Comparison of ENCODE assay signal across 22 cellular contexts in genomic region chr3:41640076-41640475, GRCh38.
"Had no signal": no experiment of that assay in that cellular context is flagged by ENCODE, and none has a peak within 500 bp of the region (broad histone marks: within the 10 kb centered on the region; RNA-seq: fewer than 3 reads in every experiment).

No MANE protein-coding gene starts in this region.

- H3K27ac ChIP-seq: esophagus squamous epithelium, heart left ventricle, left ventricle myocardium inferior, lower lobe of right lung, parathyroid adenoma, prostate gland, right lobe of liver, suprapubic skin, thyroid gland, vagina had no signal

- ATAC-seq: heart left ventricle; left cardiac atrium; lower lobe of right lung; right lobe of liver; stimulated activated effector memory CD8-positive, alpha-beta T cell treated with anti-CD3 and anti-CD28 coated beads, Interleukin-12 subunit alpha, Interleukin-12 subunit beta, amount 100 ng/mL, for 72 hours; stimulated activated naive CD8-positive, alpha-beta T cell treated with anti-CD3 and anti-CD28 coated beads, Interleukin-15, Interleukin-2, amounts not matched to agents 100 U/mL and 50 U/mL, for 24 hours had no signal

- H3K27me3 ChIP-seq: esophagus squamous epithelium, heart left ventricle, right lobe of liver, suprapubic skin, thyroid gland, vagina had no signal

- H3K4me1 ChIP-seq: esophagus squamous epithelium, heart left ventricle, left ventricle myocardium inferior, lower lobe of right lung, parathyroid adenoma, prostate gland, right lobe of liver, suprapubic skin, thyroid gland, vagina had no signal

- DNase-seq: cortex of kidney; effector memory CD4-positive, alpha-beta T cell; esophagus squamous epithelium; foreskin fibroblast; heart left ventricle; islet precursor cell; left cardiac atrium; left ventricle myocardium inferior; lower lobe of right lung; mesendoderm; naive B cell; retina; right lobe of liver; stimulated activated CD4-positive, alpha-beta T cell treated with anti-CD3 and anti-CD28 coated beads, Interleukin-4, amount 100 ng/mL, for 1 hour; stimulated activated CD8-positive, alpha-beta memory T cell treated with anti-CD3 and anti-CD28 coated beads, Interleukin-4, amount 100 ng/mL, for 48 hours; stimulated activated naive CD8-positive, alpha-beta T cell treated with anti-CD3 and anti-CD28 coated beads, Interleukin-15, Interleukin-2, amounts not matched to agents 100 U/mL and 50 U/mL, for 24 hours; thyroid gland had no signal
